ENCODE assay signal across 11 cellular contexts in genomic region chr13:74128171-74128767, GRCh38. TPM values are rescaled to one million over a fixed set of nuclear protein-coding genes. Genes with fewer than 3 reads are reported as not detected.
DNase-seq lines count a peak whose midpoint lies in the region; ATAC-seq and TF ChIP-seq lines count a peak whose summit lies in the region.
"Had no signal": no experiment of that assay in that cellular context is flagged by ENCODE, and none has a peak within 500 bp of the region (broad histone marks: within the 10 kb centered on the region; RNA-seq: fewer than 3 reads in every experiment).

No MANE protein-coding gene starts in this region.

- no TSS peak for BruUV-seq in Calu3 (replicated peaks; lab: Mats Ljungman, UMichigan)

- no peaks in the 10 kb centered on the region for H4K20me1 ChIP-seq in fibroblast of lung (ENCODE audit: control insufficient read depth, extremely low read depth, insufficient read depth, low read length)

- CTCF ChIA-PET in Calu3 (lab: Charles Lee) = no interaction called here

- no peaks in the 10 kb centered on the region for H3K36me3 ChIP-seq in fibroblast of lung (ENCODE audit: control insufficient read depth, insufficient read depth, low read length)
- H3K36me3 ChIP-seq: esophagus muscularis mucosa had no signal

- H3K79me2 ChIP-seq in fibroblast of lung (ENCODE audit: control insufficient read depth, insufficient read depth, low read length) = peaks cover 82% of the 10 kb centered on the region

- H3K4me2 ChIP-seq in fibroblast of lung (ENCODE audit: extremely low read depth, insufficient read depth, low read length) = peak overlapping the region; percentile 76

- H3K4me1 Mint-ChIP-seq in Calu3 (ENCODE audit: low read depth, unreplicated experiment) = no peaks in the 10 kb centered on the region

- H3K9me3 Mint-ChIP-seq in Calu3 (ENCODE audit: low read depth, unreplicated experiment) = no peaks in the 10 kb centered on the region

- H3K36me3 Mint-ChIP-seq in Calu3 (ENCODE audit: insufficient read depth, unreplicated experiment) = peaks cover 2% of the 10 kb centered on the region

- no peak for TF ChIP-seq CTCF in fibroblast of lung (conservative IDR thresholded peaks at IDR 0.05 in 1 of 2, IDR thresholded peaks at IDR 0.05 in 1 of 2; ENCODE audit: low read depth in 1 of 2, low read length in 2 of 2)
- TF ChIP-seq CTCF in Calu3 (IDR thresholded peaks at IDR 0.05; ENCODE audit: unreplicated experiment) = no peak

- peak; percentile 20; the same call in 1 of the 3 replicates for ATAC-seq in SK-N-SH treated with all-trans-retinoic acid at 6 μM for 48 hours

- no peak overlapping the region for H3K4me3 ChIP-seq in fibroblast of lung (replicated peaks in 1 of 4; ENCODE audit: control extremely low read depth in 1 of 4, insufficient read depth in 1 of 4, low read depth in 3 of 4, low read length in 4 of 4)
- H3K4me3 ChIP-seq: esophagus muscularis mucosa had no signal

- H3K4me1 ChIP-seq in fibroblast of lung (ENCODE audit: control insufficient read depth, extremely low read depth, insufficient read depth, low read length) = peaks cover 23% of the 10 kb centered on the region

- no peaks in the 10 kb centered on the region for H3K9me3 ChIP-seq in fibroblast of lung (ENCODE audit: control insufficient read depth, insufficient read depth, low read depth, low read length)
- H3K9me3 ChIP-seq: esophagus muscularis mucosa had no signal

- intact Hi-C loops in Calu3 (cut with micrococcal nuclease; ENCODE audit: unreplicated experiment) = no loop called here

- H3K4me3 Mint-ChIP-seq in Calu3 (ENCODE audit: low read depth, unreplicated experiment) = no peak overlapping the region

- H3K27me3 Mint-ChIP-seq in Calu3 (ENCODE audit: unreplicated experiment) = no peaks in the 10 kb centered on the region

- H2AFZ ChIP-seq in fibroblast of lung (ENCODE audit: low read length) = no peak overlapping the region

- H3K27me3 ChIP-seq in fibroblast of lung (ENCODE audit: control insufficient read depth, insufficient read depth, low read length) = no peaks in the 10 kb centered on the region
- H3K27me3 ChIP-seq: esophagus muscularis mucosa had no signal

- no peak overlapping the region for H3K9ac ChIP-seq in fibroblast of lung (ENCODE audit: insufficient read depth, low read length)

- H3K27ac Mint-ChIP-seq in Calu3 (ENCODE audit: unreplicated experiment) = no peak overlapping the region

- peak overlapping the region; percentile 39 for H3K27ac ChIP-seq in fibroblast of lung (ENCODE audit: insufficient read depth, low read length)

- DNase-seq in activated naive CD4-positive, alpha-beta T cell treated with Interleukin-2 at 50 U/mL for 16 hours = peak; percentile 38
- DNase-seq in activated naive CD4-positive, alpha-beta T cell treated with anti-CD3 and anti-CD28 coated beads, Interleukin-2, amount 50 U/mL, for 16 hours = no peak
- peak in 1 of 2 donors; percentile 90 for DNase-seq in fibroblast of lung (ENCODE audit: low read depth in 2 of 2)
- DNase-seq in stimulated activated CD8-positive, alpha-beta memory T cell treated with anti-CD3 and anti-CD28 coated beads, Interleukin-4, amount 100 ng/mL, for 48 hours = peak; percentile 56
- DNase-seq in Calu3 = no peak
- no peak for DNase-seq in NCI-H446 treated with DMSO at 0.1 percent for 48 hours (lab: John Stamatoyannopoulos, UW)
- DNase-seq in globus pallidus (ENCODE audit: low spot score) = no peak
- DNase-seq: NCI-H1436 treated with DMSO at 0.1 percent for 48 hours, SHP77 had no signal

TF ChIP-seq in SK-N-SH treated with all-trans-retinoic acid at 6 μM for 48 hours, 23 proteins besides CTCF, POLR2A, EP300 and RAD21:
- TF ChIP-seq CSRNP3 (CRISPR knock-in tag; IDR thresholded peaks at IDR 0.05) (no peak), OSR1 (CRISPR knock-in tag; IDR thresholded peaks at IDR 0.05) (no peak), POU6F1 (CRISPR knock-in tag; IDR thresholded peaks at IDR 0.05; ENCODE audit: borderline replicate concordance, low read depth) (no peak), PATZ1 (CRISPR knock-in tag; IDR thresholded peaks at IDR 0.05; ENCODE audit: borderline replicate concordance) (peak; percentile 79; the same call in 1 of the 2 replicates), ZNF8 (CRISPR knock-in tag; IDR thresholded peaks at IDR 0.05) (no peak), BACH2 (CRISPR knock-in tag; IDR thresholded peaks at IDR 0.05; ENCODE audit: borderline replicate concordance) (no peak), ISL1 (CRISPR knock-in tag; IDR thresholded peaks at IDR 0.05) (peak; percentile 40; the same call in 1 of the 2 replicates), ZNF565 (CRISPR knock-in tag; conservative IDR thresholded peaks at IDR 0.05; ENCODE audit: low read depth) (no peak)

RNA-seq across cellular contexts. Expression of gene KLF12, which starts 5.9 kb away (rescaled TPM):
- total RNA-seq in fibroblast of lung (10.5 and 11.4 TPM in 2 replicates), Calu3 (2022) (3.0 and 3.9 TPM in 2 replicates)
- 12.2 and 18.2 TPM in 2 replicates for polyA plus RNA-seq in fibroblast of lung
- polyA plus RNA-seq in fibroblast of lung (2012) = 4.3 and 7.8 TPM in 2 replicates
- polyA minus RNA-seq in fibroblast of lung (ENCODE audit: low replicate concordance) = 21.1 and 63.1 TPM in 2 replicates

Comparison
In these comparisons a context has a peak if more than half of its experiments do, and no peak if none do; other contexts are left out.
1. DNase-seq: peak in activated naive CD4-positive, alpha-beta T cell treated with Interleukin-2 at 50 U/mL for 16 hours (single experiment) and stimulated activated CD8-positive, alpha-beta memory T cell treated with anti-CD3 and anti-CD28 coated beads, Interleukin-4, amount 100 ng/mL, for 48 hours (single experiment); none in activated naive CD4-positive, alpha-beta T cell treated with anti-CD3 and anti-CD28 coated beads, Interleukin-2, amount 50 U/mL, for 16 hours (single experiment), Calu3 (single experiment), NCI-H446 treated with DMSO at 0.1 percent for 48 hours (single experiment) and globus pallidus (single experiment).